6 cellular contexts compared by ENCODE assay signal in the genomic region with DNA sequence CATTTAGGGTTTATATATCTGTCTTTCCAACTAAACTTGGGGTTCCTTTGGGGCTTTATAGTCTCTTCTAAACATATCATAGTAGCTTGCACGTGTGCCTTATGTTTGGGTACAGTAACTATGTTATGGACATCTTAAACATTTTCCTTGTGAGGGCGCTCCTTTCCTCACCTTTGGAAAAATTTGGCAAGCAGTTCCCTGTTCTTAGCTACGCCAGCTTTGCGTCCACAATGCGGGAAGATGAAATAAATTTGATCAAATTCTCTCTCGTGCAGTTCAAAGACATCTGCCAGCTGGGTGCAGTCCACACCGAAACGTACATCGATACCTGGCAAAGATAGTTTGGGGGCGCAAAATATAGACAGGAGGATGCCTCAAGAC. TPM values are rescaled to one million over a fixed set of nuclear protein-coding genes. Genes with fewer than 3 reads are reported as not detected.
DNase-seq lines count a peak whose midpoint lies in the region; ATAC-seq and TF ChIP-seq lines count a peak whose summit lies in the region.

No MANE protein-coding gene starts in this region.

- CTCF ChIA-PET in activated naive CD4-positive, alpha-beta T cell treated with anti-CD3 and anti-CD28 coated beads, Interleukin-2, amount 10 ng/mL, durations not matched to agents 7 days and 5 days (lab: Charles Lee): interaction anchor here (0.8 to 3.2 kb wide), 5 partner anchors 54 to 147 kb away, joined by 4 to 16 read pairs (median 4); no protein-coding TSS in a partner anchor
- CTCF ChIA-PET in PC-9 (lab: Charles Lee): interaction anchor here (0.6 kb wide), 1 partner anchor 109 kb away, joined by 3 read pairs; no protein-coding TSS in a partner anchor

- H3K4me3 ChIP-seq in PC-9 (peak overlapping the region; percentile 65), right atrium auricular region (peak overlapping the region; percentile 58 to 69), upper lobe of right lung (peak overlapping the region; percentile 73)

- H2AFZ ChIP-seq in PC-9: peak overlapping the region; percentile 91

- POLR2A ChIA-PET in PC-9 (lab: Charles Lee; ENCODE audit: unreplicated experiment): interaction anchor here (0.5 to 0.6 kb wide), 2 partner anchors 32 to 189 kb away, joined by 3 read pairs; no protein-coding TSS in a partner anchor

- H3K4me3 Mint-ChIP-seq in activated naive CD4-positive, alpha-beta T cell treated with anti-CD3 and anti-CD28 coated beads, Interleukin-2, amount 10 ng/mL, durations not matched to agents 7 days and 5 days: peak overlapping the region; percentile 83

- H3K4me1 ChIP-seq in PC-9 (replicated peaks; ENCODE audit: insufficient read depth) (peaks cover 10% of the 10 kb centered on the region), right atrium auricular region (peaks cover 0 to 14% of the 10 kb centered on the region in 2 donors), upper lobe of right lung (peaks cover 7% of the 10 kb centered on the region)

- peaks cover 15% of the 10 kb centered on the region for H3K79me2 ChIP-seq in PC-9 (ENCODE audit: low read depth)

- TSS peak; percentile 69 for BruUV-seq in PC-9 (replicated peaks; lab: Mats Ljungman, UMichigan)

- H4K20me1 ChIP-seq in PC-9 (ENCODE audit: insufficient read depth): no peaks in the 10 kb centered on the region

- H3K27ac ChIP-seq in PC-9 (peak overlapping the region; percentile 88), right atrium auricular region (peak overlapping the region; percentile 94 to 95), upper lobe of right lung (peak overlapping the region; percentile 95)

- H3K4me1 Mint-ChIP-seq in activated naive CD4-positive, alpha-beta T cell treated with anti-CD3 and anti-CD28 coated beads, Interleukin-2, amount 10 ng/mL, durations not matched to agents 7 days and 5 days: peaks cover 26% of the 10 kb centered on the region

- no peak for ATAC-seq in upper lobe of right lung
- ATAC-seq in HG03565 (IDR thresholded peaks at IDR 0.05; ENCODE audit: unreplicated experiment): no peak

- H3K9me3 Mint-ChIP-seq in activated naive CD4-positive, alpha-beta T cell treated with anti-CD3 and anti-CD28 coated beads, Interleukin-2, amount 10 ng/mL, durations not matched to agents 7 days and 5 days: no peaks in the 10 kb centered on the region

- intact Hi-C loops in PC-9 (cut with micrococcal nuclease; ENCODE audit: unreplicated experiment): loop anchor here (2.0 to 10.0 kb wide), 5 partner anchors 32 to 286 kb away; partner anchors contain the start of genes C11orf52, IL18, SDHD and TEX12
- intact Hi-C loops in upper lobe of right lung (cut with DNase I): no loop called here

- H3F3A ChIP-seq in PC-9 (ENCODE audit: insufficient read depth, low read depth): peaks cover 19% of the 10 kb centered on the region

- H3K27me3 ChIP-seq in PC-9 (ENCODE audit: insufficient read depth, low read depth): no peaks in the 10 kb centered on the region
- no peaks in the 10 kb centered on the region for H3K27me3 ChIP-seq in right atrium auricular region
- H3K27me3 ChIP-seq in upper lobe of right lung: no peaks in the 10 kb centered on the region

- H3K36me3 ChIP-seq in PC-9 (ENCODE audit: low read depth): no peaks in the 10 kb centered on the region
- H3K36me3 ChIP-seq in right atrium auricular region: no peaks in the 10 kb centered on the region
- H3K36me3 ChIP-seq in upper lobe of right lung: no peaks in the 10 kb centered on the region

- no peak for DNase-seq in activated naive CD4-positive, alpha-beta T cell treated with anti-CD3 and anti-CD28 coated beads, Interleukin-2, amount 10 ng/mL, durations not matched to agents 7 days and 5 days
- DNase-seq in activated naive CD4-positive, alpha-beta T cell (lab: John Stamatoyannopoulos, UW): no peak
- DNase-seq in PC-9 (no peak), right atrium auricular region (ENCODE audit: low spot score) (no peak), upper lobe of right lung (no peak)

- TF ChIP-seq CTCF in PC-9 (conservative IDR thresholded peaks at IDR 0.05) (no peak), right atrium auricular region (IDR thresholded peaks at IDR 0.05) (no peak), upper lobe of right lung (IDR thresholded peaks at IDR 0.05) (no peak)

- H3K27me3 Mint-ChIP-seq in activated naive CD4-positive, alpha-beta T cell treated with anti-CD3 and anti-CD28 coated beads, Interleukin-2, amount 10 ng/mL, durations not matched to agents 7 days and 5 days: no peaks in the 10 kb centered on the region

- H3K4me2 ChIP-seq in PC-9: peak overlapping the region; percentile 80

- no peaks in the 10 kb centered on the region for H3K9me2 ChIP-seq in PC-9 (ENCODE audit: insufficient read depth)

- peak overlapping the region; percentile 96 for H3K27ac Mint-ChIP-seq in activated naive CD4-positive, alpha-beta T cell treated with anti-CD3 and anti-CD28 coated beads, Interleukin-2, amount 10 ng/mL, durations not matched to agents 7 days and 5 days

- H3K9me3 ChIP-seq in PC-9 (ENCODE audit: insufficient read depth, low read depth) (no peaks in the 10 kb centered on the region), right atrium auricular region (no peaks in the 10 kb centered on the region), upper lobe of right lung (no peaks in the 10 kb centered on the region)

- H3K36me3 Mint-ChIP-seq in activated naive CD4-positive, alpha-beta T cell treated with anti-CD3 and anti-CD28 coated beads, Interleukin-2, amount 10 ng/mL, durations not matched to agents 7 days and 5 days: peaks cover 12% of the 10 kb centered on the region

RNA-seq across cellular contexts. Expression of gene FDXACB1, which starts 0.6 kb away (rescaled TPM):
- 2.1 and 2.2 TPM in 2 replicates for total RNA-seq in PC-9 (2021)
- total RNA-seq in right atrium auricular region: 1 to 10 TPM in 1 of 2 donors, under 1 TPM in 1; 0.90 to 2.0 TPM
- total RNA-seq in upper lobe of right lung: 1.9 TPM

RNA-seq across cellular contexts. Expression of gene CFAP68, which starts 1.0 kb away (rescaled TPM):
- total RNA-seq in PC-9 (2021) (27.4 and 46.8 TPM in 2 replicates), right atrium auricular region (10 to 100 TPM; 27.7 to 40.9 TPM), upper lobe of right lung (20.0 TPM)

RNA-seq across cellular contexts. Expression of gene ALG9, which starts 7.0 kb away (rescaled TPM):
- total RNA-seq in PC-9 (2021): 19.1 and 27.8 TPM in 2 replicates
- 10 to 100 TPM; 22.2 to 32.4 TPM for total RNA-seq in right atrium auricular region
- total RNA-seq in upper lobe of right lung: 26.6 TPM

RNA-seq across cellular contexts. Expression of gene CRYAB, which starts 33.2 kb away (rescaled TPM):
- total RNA-seq in PC-9 (2021): not detected in 2 replicates
- 1,000 to 10,000 TPM; 2,961 to 3,608 TPM for total RNA-seq in right atrium auricular region
- total RNA-seq in upper lobe of right lung: 113 TPM

RNA-seq across cellular contexts. Expression of gene HSPB2, which starts 34.2 kb away (rescaled TPM):
- total RNA-seq in PC-9 (2021) (0.28 and 0.80 TPM in 2 replicates), right atrium auricular region (10 to 100 TPM in 1 of 2 donors, 1 to 10 TPM in 1; 5.5 to 13.0 TPM), upper lobe of right lung (9.2 TPM)
